ENCODE assay signal across 8 cellular contexts in the genomic region with DNA sequence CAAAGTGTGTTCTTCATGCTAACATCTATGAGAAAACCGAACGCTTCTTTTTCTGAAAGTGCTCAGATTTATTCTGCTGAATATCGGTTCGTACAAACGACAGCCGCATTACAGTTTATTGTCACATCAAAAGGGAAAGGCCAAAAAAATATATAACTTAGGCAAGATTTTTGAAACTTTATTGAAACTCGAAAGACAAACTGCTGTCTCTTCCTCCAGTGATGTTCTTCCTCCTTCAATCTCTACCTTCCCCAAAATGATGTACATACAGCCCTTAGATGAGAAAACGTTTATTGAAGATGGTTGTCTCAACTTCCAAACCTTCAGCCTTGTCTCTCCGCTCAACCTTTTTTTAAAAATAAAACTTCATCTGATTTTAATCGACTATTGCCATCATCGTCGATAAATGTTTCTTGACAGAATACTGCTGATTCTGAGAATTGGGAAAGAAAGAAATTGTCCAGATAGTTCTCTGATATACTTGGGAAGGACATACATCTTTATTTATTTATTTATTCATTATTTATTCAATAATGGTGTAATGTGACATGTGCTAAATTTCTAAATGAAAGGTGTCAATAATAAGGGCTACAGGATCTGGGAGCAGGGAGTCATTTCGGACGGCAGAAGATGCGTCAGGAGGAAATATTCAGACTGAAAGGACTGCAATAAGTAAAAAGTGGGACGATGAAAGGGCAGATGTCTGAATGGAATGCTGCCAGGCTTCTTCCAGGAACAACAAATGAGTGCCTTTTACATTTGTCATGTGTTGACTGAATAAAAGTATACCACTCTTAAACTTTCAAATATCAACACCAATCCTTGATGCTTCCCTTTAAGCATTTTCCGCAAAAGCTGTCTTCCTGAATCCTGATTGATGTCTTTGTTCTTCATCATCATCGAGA. TPM values are rescaled to one million over a fixed set of nuclear protein-coding genes. Genes with fewer than 3 reads are reported as not detected.
DNase-seq lines count a peak whose midpoint lies in the region; ATAC-seq and TF ChIP-seq lines count a peak whose summit lies in the region.

No MANE protein-coding gene starts in this region.

- no peaks in the 10 kb centered on the region for H3K9me3 Mint-ChIP-seq in stimulated activated naive CD8-positive, alpha-beta T cell treated with anti-CD3 and anti-CD28 coated beads, Interleukin-15, Interleukin-2, amounts not matched to agents 100 ng/mL and 50 ng/mL, for 24 hours
- H3K9me3 Mint-ChIP-seq in brain: no peaks in the 10 kb centered on the region
- no peaks in the 10 kb centered on the region for H3K9me3 Mint-ChIP-seq in mesothelial cell of epicardium

- ATAC-seq in stimulated activated naive CD8-positive, alpha-beta T cell treated with anti-CD3 and anti-CD28 coated beads, Interleukin-15, Interleukin-2, amounts not matched to agents 100 U/mL and 50 U/mL, for 24 hours: no peak
- ATAC-seq in GM19328 (IDR thresholded peaks at IDR 0.05; ENCODE audit: unreplicated experiment): no peak

- peak overlapping the region; percentile 70 for H3K27ac Mint-ChIP-seq in stimulated activated naive CD8-positive, alpha-beta T cell treated with anti-CD3 and anti-CD28 coated beads, Interleukin-15, Interleukin-2, amounts not matched to agents 100 ng/mL and 50 ng/mL, for 24 hours
- H3K27ac Mint-ChIP-seq in brain (peak overlapping the region; percentile 56 to 84 (median 74)), mesothelial cell of epicardium (peak overlapping the region; percentile 69)

- peaks cover 40% of the 10 kb centered on the region for H3K4me1 Mint-ChIP-seq in stimulated activated naive CD8-positive, alpha-beta T cell treated with anti-CD3 and anti-CD28 coated beads, Interleukin-15, Interleukin-2, amounts not matched to agents 100 ng/mL and 50 ng/mL, for 24 hours (ENCODE audit: low read depth)
- H3K4me1 Mint-ChIP-seq in brain (peaks cover 80% of the 10 kb centered on the region), mesothelial cell of epicardium (peaks cover 68% of the 10 kb centered on the region)

- H3K36me3 Mint-ChIP-seq in stimulated activated naive CD8-positive, alpha-beta T cell treated with anti-CD3 and anti-CD28 coated beads, Interleukin-15, Interleukin-2, amounts not matched to agents 100 ng/mL and 50 ng/mL, for 24 hours (ENCODE audit: low read depth): peaks cover 6% of the 10 kb centered on the region
- no peaks in the 10 kb centered on the region for H3K36me3 Mint-ChIP-seq in brain
- H3K36me3 Mint-ChIP-seq in mesothelial cell of epicardium: peaks cover 2% of the 10 kb centered on the region

- no peaks in the 10 kb centered on the region for H3K27me3 Mint-ChIP-seq in stimulated activated naive CD8-positive, alpha-beta T cell treated with anti-CD3 and anti-CD28 coated beads, Interleukin-15, Interleukin-2, amounts not matched to agents 100 ng/mL and 50 ng/mL, for 24 hours
- H3K27me3 Mint-ChIP-seq in brain (peaks cover 3% of the 10 kb centered on the region), mesothelial cell of epicardium (ENCODE audit: low read depth) (no peaks in the 10 kb centered on the region)

- peak overlapping the region; percentile 90 for H3K4me3 Mint-ChIP-seq in stimulated activated naive CD8-positive, alpha-beta T cell treated with anti-CD3 and anti-CD28 coated beads, Interleukin-15, Interleukin-2, amounts not matched to agents 100 ng/mL and 50 ng/mL, for 24 hours
- H3K4me3 Mint-ChIP-seq in brain: peak overlapping the region; percentile 89 to 93 (median 92)
- peak overlapping the region; percentile 83 for H3K4me3 Mint-ChIP-seq in mesothelial cell of epicardium

- TF ChIP-seq CTCF in brain (conservative IDR thresholded peaks at IDR 0.05) (no peak), mesothelial cell of epicardium (IDR thresholded peaks at IDR 0.05; ENCODE audit: unreplicated experiment) (no peak)

- no peak for DNase-seq in stimulated activated naive CD8-positive, alpha-beta T cell treated with anti-CD3 and anti-CD28 coated beads, Interleukin-15, Interleukin-2, amounts not matched to agents 100 U/mL and 50 U/mL, for 24 hours
- DNase-seq in mesothelial cell of epicardium (ENCODE audit: low spot score in 2 of 2, unreplicated experiment in 2 of 2) (no peak), UCSD-AML1 (lab: John Stamatoyannopoulos, UW; ENCODE audit: unreplicated experiment) (no peak), COLO668 (lab: John Stamatoyannopoulos, UW; ENCODE audit: unreplicated experiment) (no peak), NCI-H446 treated with DMSO at 0.1 percent for 48 hours (lab: John Stamatoyannopoulos, UW) (no peak)

RNA-seq across cellular contexts. Expression of gene MDM1, which starts 0.8 kb away (rescaled TPM):
- polyA plus RNA-seq in brain (ENCODE audit: insufficient read depth, low read depth, low replicate concordance): 19.3 TPM
- 20.9 to 26.4 TPM (median 21.4 TPM) in 3 replicates for total RNA-seq in mesothelial cell of epicardium
